In genomic region chr16:11668590-11669379, GRCh38 we compare ENCODE assay signal across 8 cellular contexts. TPM values are rescaled to one million over a fixed set of nuclear protein-coding genes. Genes with fewer than 3 reads are reported as not detected.
DNase-seq lines count a peak whose midpoint lies in the region; ATAC-seq and TF ChIP-seq lines count a peak whose summit lies in the region.

No MANE protein-coding gene starts in this region.

- no peak overlapping the region for H3K27ac ChIP-seq in SK-N-MC

- H3K36me3 Mint-ChIP-seq in effector memory CD8-positive, alpha-beta T cell (ENCODE audit: insufficient read depth): peaks cover 24% of the 10 kb centered on the region
- H3K36me3 Mint-ChIP-seq in naive thymus-derived CD8-positive, alpha-beta T cell: no peaks in the 10 kb centered on the region

- H3K4me3 ChIP-seq in GM12865 (ENCODE audit: low read depth, low read length): peak overlapping the region; percentile 73
- peak overlapping the region; percentile 86 for H3K4me3 ChIP-seq in SK-N-MC

- H3K4me1 Mint-ChIP-seq in effector memory CD8-positive, alpha-beta T cell (ENCODE audit: low read depth in 2 of 2): peaks cover 42 to 48% of the 10 kb centered on the region in 2 donors
- H3K4me1 Mint-ChIP-seq in naive thymus-derived CD8-positive, alpha-beta T cell: peaks cover 42 to 84% (median 82%) of the 10 kb centered on the region in 4 donors

- TF ChIP-seq CTCF in GM12865 (IDR thresholded peaks at IDR 0.05; ENCODE audit: insufficient read depth, low read depth, low read length, missing control alignments): no peak

- no peaks in the 10 kb centered on the region for H3K27me3 Mint-ChIP-seq in effector memory CD8-positive, alpha-beta T cell
- no peaks in the 10 kb centered on the region for H3K27me3 Mint-ChIP-seq in naive thymus-derived CD8-positive, alpha-beta T cell

- H3K9me3 Mint-ChIP-seq in effector memory CD8-positive, alpha-beta T cell: no peaks in the 10 kb centered on the region
- no peaks in the 10 kb centered on the region for H3K9me3 Mint-ChIP-seq in naive thymus-derived CD8-positive, alpha-beta T cell

- H3K36me3 ChIP-seq in SK-N-MC (ENCODE audit: insufficient read depth, low read length): no peaks in the 10 kb centered on the region

- H3K9me3 ChIP-seq in SK-N-MC (ENCODE audit: low read depth, low read length): no peaks in the 10 kb centered on the region

- DNase-seq in GM12865 (ENCODE audit: low read depth): no peak
- DNase-seq in SK-N-MC (ENCODE audit: low read depth, low spot score): no peak
- DNase-seq in effector memory CD8-positive, alpha-beta T cell: peak in 1 of 3 experiments; percentile 26
- peak in 6 of 10 donors; percentile 35 to 65 (median 40) for DNase-seq in naive thymus-derived CD8-positive, alpha-beta T cell
- DNase-seq in NCI-H1694 treated with DMSO at 0.1 percent for 48 hours (lab: John Stamatoyannopoulos, UW): no peak
- no peak for DNase-seq in globus pallidus (ENCODE audit: low spot score)

- POLR2A ChIA-PET in naive thymus-derived CD8-positive, alpha-beta T cell (lab: Charles Lee): interaction anchor here (0.6 to 3.2 kb wide), 11 partner anchors 9 to 85 kb away, joined by 3 to 21 read pairs (median 5); partner anchors contain the start of genes LITAF and TXNDC11

- H3K4me3 Mint-ChIP-seq in effector memory CD8-positive, alpha-beta T cell: peak overlapping the region; percentile 70 to 76
- H3K4me3 Mint-ChIP-seq in naive thymus-derived CD8-positive, alpha-beta T cell: peak overlapping the region; percentile 81 to 95 (median 90)

- H3K27ac Mint-ChIP-seq in effector memory CD8-positive, alpha-beta T cell: no peak overlapping the region
- peak overlapping the region in 8 of 10 donors; percentile 94 to 98 (median 97) for H3K27ac Mint-ChIP-seq in naive thymus-derived CD8-positive, alpha-beta T cell

- peak overlapping the region; percentile 69 for H3K9ac ChIP-seq in SK-N-MC (ENCODE audit: insufficient read length)

- peak; percentile 8 for ATAC-seq in effector memory CD8-positive, alpha-beta T cell (replicated peaks)
- ATAC-seq in naive thymus-derived CD8-positive, alpha-beta T cell: peak; percentile 13 to 19
- ATAC-seq in HG02885 (IDR thresholded peaks at IDR 0.05; ENCODE audit: poor library complexity, unreplicated experiment): no peak
- no peak for ATAC-seq in HG03175 (IDR thresholded peaks at IDR 0.05; ENCODE audit: unreplicated experiment)

RNA-seq across cellular contexts. Expression of gene SNN, which starts 0.5 kb away (rescaled TPM):
- total RNA-seq in naive thymus-derived CD8-positive, alpha-beta T cell: 10 to 100 TPM; 24.4 to 25.9 TPM
- 10 to 100 TPM; 16.0 to 26.9 (median 19.0) TPM for polyA plus RNA-seq in naive thymus-derived CD8-positive, alpha-beta T cell

Comparison
In these comparisons a context has a peak if more than half of its experiments do, and no peak if none do; other contexts are left out.
1. DNase-seq: peak in naive thymus-derived CD8-positive, alpha-beta T cell (6 of 10); none in GM12865 (single experiment), SK-N-MC (single experiment), NCI-H1694 treated with DMSO at 0.1 percent for 48 hours (single experiment) and globus pallidus (single experiment).
2. ATAC-seq: peak in effector memory CD8-positive, alpha-beta T cell (single experiment) and naive thymus-derived CD8-positive, alpha-beta T cell (2 of 2); none in HG02885 (single experiment) and HG03175 (single experiment).
3. H3K27ac Mint-ChIP-seq: peak in naive thymus-derived CD8-positive, alpha-beta T cell (8 of 10); none in effector memory CD8-positive, alpha-beta T cell (0 of 2).